In the genomic region with DNA sequence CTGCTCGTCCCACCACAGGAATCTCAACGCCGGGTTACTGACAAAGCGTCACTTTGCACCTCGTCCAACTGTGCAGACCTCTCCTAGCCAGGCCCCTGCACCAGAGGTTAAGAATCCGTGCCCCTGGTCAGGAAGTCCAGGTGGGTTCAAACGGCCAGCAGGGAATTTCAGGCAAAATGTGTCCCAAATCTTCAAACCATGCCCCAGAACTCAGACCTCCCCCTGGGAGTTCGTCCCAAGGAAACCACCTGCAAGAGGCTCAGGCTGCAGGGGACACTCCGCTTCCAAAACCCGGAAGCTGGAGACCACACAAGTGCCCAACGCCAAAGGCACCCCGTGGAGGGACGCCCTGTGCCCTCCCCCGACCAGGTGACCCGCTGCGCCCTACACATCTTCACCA, we compare ENCODE assay signal across 8 cellular contexts. TPM values are rescaled to one million over a fixed set of nuclear protein-coding genes. Genes with fewer than 3 reads are reported as not detected.
DNase-seq lines count a peak whose midpoint lies in the region; ATAC-seq and TF ChIP-seq lines count a peak whose summit lies in the region.
"Not testable (repeated sequence)": the region's sequence is repeated elsewhere in the genome, so short reads cannot be mapped to it uniquely, and the experiment has no call there.
"Had no signal": no experiment of that assay in that cellular context is flagged by ENCODE, and none has a peak within 500 bp of the region (broad histone marks: within the 10 kb centered on the region; RNA-seq: fewer than 3 reads in every experiment).

No MANE protein-coding gene starts in this region.

- no CpG with 5 or more reads among the region's 16 CpGs for WGBS in gastroesophageal sphincter (ENCODE audit: low coverage in 1 of 2), 2 donors
- 1 to 6% methylated on average over 4 to 5 of the region's 16 CpGs for WGBS in sigmoid colon, 2 donors

- H3K4me3 ChIP-seq in DOHH2 (ENCODE audit: low read length), result peak overlapping the region; percentile 47; the same call in 1 of the 2 replicates
- H3K4me3 ChIP-seq in coronary artery, result peak overlapping the region; percentile 54
- peak overlapping the region in 1 of 2 donors; percentile 35 for H3K4me3 ChIP-seq in gastroesophageal sphincter
- H3K4me3 ChIP-seq in mucosa of descending colon, result not testable (repeated sequence)
- H3K4me3 ChIP-seq in sigmoid colon, result peak overlapping the region in 2 of 4 donors; percentile 27 to 35

- not testable (repeated sequence) for H3K27me3 ChIP-seq in DOHH2 (ENCODE audit: control insufficient read depth, low read length); gastroesophageal sphincter; sigmoid colon

- ATAC-seq in activated CD8-positive, alpha-beta memory T cell treated with anti-CD3 and anti-CD28 coated beads, Interleukin-2, amount 10 ng/mL, durations not matched to agents 7 days and 5 days; gastroesophageal sphincter; mucosa of descending colon: not testable (repeated sequence)

- H3K79me2 ChIP-seq in DOHH2 (ENCODE audit: control insufficient read depth, low read length), result not testable (repeated sequence)

- TF ChIP-seq CTCF in DOHH2 (IDR thresholded peaks at IDR 0.05; ENCODE audit: low read depth, low read length, poor library complexity, severe bottlenecking); coronary artery (IDR thresholded peaks at IDR 0.05); gastroesophageal sphincter (IDR thresholded peaks at IDR 0.05); mucosa of descending colon (IDR thresholded peaks at IDR 0.05); sigmoid colon (IDR thresholded peaks at IDR 0.05): not testable (repeated sequence)

- H3F3A ChIP-seq in DOHH2 (ENCODE audit: control insufficient read depth, insufficient read depth), result not testable (repeated sequence)

- H3K36me3 ChIP-seq in DOHH2 (ENCODE audit: control insufficient read depth, low read length); KOPT-K1 (ENCODE audit: insufficient read depth, low read length); gastroesophageal sphincter; mucosa of descending colon (ENCODE audit: low read depth); sigmoid colon: not testable (repeated sequence)

- H3K9me3 ChIP-seq in DOHH2 (ENCODE audit: control insufficient read depth, insufficient read depth, low read length); KOPT-K1 (ENCODE audit: insufficient read depth, low read length, poor library complexity, severe bottlenecking); gastroesophageal sphincter; mucosa of descending colon; sigmoid colon: not testable (repeated sequence)

- H3K27me3 Mint-ChIP-seq in activated CD8-positive, alpha-beta memory T cell treated with anti-CD3 and anti-CD28 coated beads, Interleukin-2, amount 10 ng/mL, durations not matched to agents 7 days and 5 days, result not testable (repeated sequence)

- H3K4me2 ChIP-seq in DOHH2 (ENCODE audit: low read length), result peak overlapping the region; percentile 52

- intact Hi-C loops in mucosa of descending colon (cut with DNase I, micrococcal nuclease) (loop anchor here in 1 of 2 donors (10.0 kb wide), 1 partner anchor 223 kb away; a partner anchor contains a TSS), sigmoid colon (cut with DNase I) (loop anchor here (5.0 kb wide), 1 partner anchor 216 kb away; no protein-coding TSS in a partner anchor)

- CTCF ChIA-PET in activated CD8-positive, alpha-beta memory T cell treated with anti-CD3 and anti-CD28 coated beads, Interleukin-2, amount 10 ng/mL, durations not matched to agents 7 days and 5 days (lab: Charles Lee), result not testable (repeated sequence)

- H3K4me1 Mint-ChIP-seq in activated CD8-positive, alpha-beta memory T cell treated with anti-CD3 and anti-CD28 coated beads, Interleukin-2, amount 10 ng/mL, durations not matched to agents 7 days and 5 days, result peaks cover 16% of the 10 kb centered on the region

- H3K36me3 Mint-ChIP-seq in activated CD8-positive, alpha-beta memory T cell treated with anti-CD3 and anti-CD28 coated beads, Interleukin-2, amount 10 ng/mL, durations not matched to agents 7 days and 5 days, result peaks cover 11% of the 10 kb centered on the region

- peak; percentile 26 for DNase-seq in activated CD8-positive, alpha-beta memory T cell treated with anti-CD3 and anti-CD28 coated beads, Interleukin-2, amount 10 ng/mL, durations not matched to agents 7 days and 5 days
- not testable (repeated sequence) for DNase-seq in coronary artery (ENCODE audit: low spot score)
- DNase-seq in mucosa of descending colon (peak in 2 of 3 donors; percentile 11 to 14), sigmoid colon (peak; percentile 8)

- not testable (repeated sequence) for H3K27ac Mint-ChIP-seq in activated CD8-positive, alpha-beta memory T cell treated with anti-CD3 and anti-CD28 coated beads, Interleukin-2, amount 10 ng/mL, durations not matched to agents 7 days and 5 days

- H3K4me3 Mint-ChIP-seq in activated CD8-positive, alpha-beta memory T cell treated with anti-CD3 and anti-CD28 coated beads, Interleukin-2, amount 10 ng/mL, durations not matched to agents 7 days and 5 days, result not testable (repeated sequence)

- H3K4me1 ChIP-seq in DOHH2 (ENCODE audit: control insufficient read depth, low read length); mucosa of descending colon (ENCODE audit: low read depth): not testable (repeated sequence)
- peaks cover 0 to 28% (median 2%) of the 10 kb centered on the region in 3 donors for H3K4me1 ChIP-seq in gastroesophageal sphincter
- H3K4me1 ChIP-seq in sigmoid colon, result peaks cover 0 to 17% (median 7%) of the 10 kb centered on the region in 4 donors

- not testable (repeated sequence) for H3K9me2 ChIP-seq in DOHH2 (replicated peaks; ENCODE audit: control insufficient read depth, low read length)

- not testable (repeated sequence) for TF ChIP-seq POLR2A in gastroesophageal sphincter (IDR thresholded peaks at IDR 0.05); sigmoid colon (IDR thresholded peaks at IDR 0.05)

- not testable (repeated sequence) for TF ChIP-seq EP300 in gastroesophageal sphincter (IDR thresholded peaks at IDR 0.05); sigmoid colon (IDR thresholded peaks at IDR 0.05)

- H4K20me1 ChIP-seq in DOHH2 (ENCODE audit: control insufficient read depth, insufficient read depth, low read depth, low read length), result not testable (repeated sequence)

- H3K9me3 Mint-ChIP-seq in activated CD8-positive, alpha-beta memory T cell treated with anti-CD3 and anti-CD28 coated beads, Interleukin-2, amount 10 ng/mL, durations not matched to agents 7 days and 5 days (ENCODE audit: low read depth), result not testable (repeated sequence)

- not testable (repeated sequence) for H3K27ac ChIP-seq in DOHH2 (ENCODE audit: low read depth, low read length); coronary artery
- H3K27ac ChIP-seq in KOPT-K1 (ENCODE audit: low read depth, low read length, poor library complexity, severe bottlenecking), result peak overlapping the region; percentile 51
- H3K27ac ChIP-seq in gastroesophageal sphincter, result peak overlapping the region in 3 of 4 donors; percentile 47 to 56 (median 53)
- peak overlapping the region in 2 of 4 donors; percentile 56 to 58 for H3K27ac ChIP-seq in sigmoid colon

RNA-seq across cellular contexts. Expression of a gene that starts 1.2 kb away (rescaled TPM):
- total RNA-seq in activated CD8-positive, alpha-beta memory T cell treated with anti-CD3 and anti-CD28 coated beads, Interleukin-2, amount 10 ng/mL, durations not matched to agents 7 days and 5 days, result 10 to 100 TPM; 46.2 to 50.9 TPM
- total RNA-seq in gastroesophageal sphincter (10 to 100 TPM; 18.7 to 56.9 (median 37.9) TPM), mucosa of descending colon (10 to 100 TPM; 32.4 to 75.2 (median 73.8) TPM), sigmoid colon (10 to 100 TPM; 25.0 to 78.1 (median 31.6) TPM)
- 10 to 100 TPM in 2 of 3 donors, 1 to 10 TPM in 1; 9.5 to 38.5 (median 12.0) TPM for polyA plus RNA-seq in sigmoid colon

RNA-seq across cellular contexts. Expression of a gene that starts 32.6 kb away (rescaled TPM):
- 10 to 100 TPM; 40.5 to 45.9 TPM for total RNA-seq in activated CD8-positive, alpha-beta memory T cell treated with anti-CD3 and anti-CD28 coated beads, Interleukin-2, amount 10 ng/mL, durations not matched to agents 7 days and 5 days
- 10 to 100 TPM; 19.2 to 59.3 (median 25.4) TPM for total RNA-seq in gastroesophageal sphincter
- total RNA-seq in mucosa of descending colon, result 10 to 100 TPM; 31.9 to 45.6 (median 36.8) TPM
- total RNA-seq in sigmoid colon, result 10 to 100 TPM; 23.9 to 51.0 (median 27.8) TPM
- 10 to 100 TPM; 30.0 to 38.4 (median 37.9) TPM for polyA plus RNA-seq in sigmoid colon

RNA-seq across cellular contexts. Expression of a gene that starts 32.7 kb away (rescaled TPM):
- total RNA-seq in activated CD8-positive, alpha-beta memory T cell treated with anti-CD3 and anti-CD28 coated beads, Interleukin-2, amount 10 ng/mL, durations not matched to agents 7 days and 5 days, result 100 to 1,000 TPM in 1 of 2 experiments, 10 to 100 TPM in 1; 80.5 to 100 TPM
- total RNA-seq in gastroesophageal sphincter (10 to 100 TPM; 10.8 to 53.4 (median 23.8) TPM), mucosa of descending colon (10 to 100 TPM; 67.1 to 91.0 (median 83.5) TPM), sigmoid colon (10 to 100 TPM; 21.6 to 53.7 (median 37.5) TPM)
- 10 to 100 TPM; 19.8 to 35.0 (median 33.1) TPM for polyA plus RNA-seq in sigmoid colon

RNA-seq across cellular contexts. Expression of a gene that starts 59.5 kb away (rescaled TPM):
- 1 to 10 TPM in 1 of 2 experiments, under 1 TPM in 1; 0.79 to 1.2 TPM for total RNA-seq in activated CD8-positive, alpha-beta memory T cell treated with anti-CD3 and anti-CD28 coated beads, Interleukin-2, amount 10 ng/mL, durations not matched to agents 7 days and 5 days
- 10 to 100 TPM in 2 of 4 donors, 1 to 10 TPM in 2; 5.5 to 27.2 (median 9.4) TPM for total RNA-seq in gastroesophageal sphincter
- total RNA-seq in mucosa of descending colon, result 1 to 10 TPM; 7.2 to 8.7 (median 7.4) TPM
- 10 to 100 TPM in 2 of 4 donors, 1 to 10 TPM in 2; 1.8 to 58.7 (median 17.2) TPM for total RNA-seq in sigmoid colon
- polyA plus RNA-seq in sigmoid colon, result 1 to 10 TPM; 2.2 to 3.6 (median 2.3) TPM
- total RNA-seq: HT1080 had no signal
